Comparison of ENCODE assay signal across 17 cellular contexts in the genomic region with DNA sequence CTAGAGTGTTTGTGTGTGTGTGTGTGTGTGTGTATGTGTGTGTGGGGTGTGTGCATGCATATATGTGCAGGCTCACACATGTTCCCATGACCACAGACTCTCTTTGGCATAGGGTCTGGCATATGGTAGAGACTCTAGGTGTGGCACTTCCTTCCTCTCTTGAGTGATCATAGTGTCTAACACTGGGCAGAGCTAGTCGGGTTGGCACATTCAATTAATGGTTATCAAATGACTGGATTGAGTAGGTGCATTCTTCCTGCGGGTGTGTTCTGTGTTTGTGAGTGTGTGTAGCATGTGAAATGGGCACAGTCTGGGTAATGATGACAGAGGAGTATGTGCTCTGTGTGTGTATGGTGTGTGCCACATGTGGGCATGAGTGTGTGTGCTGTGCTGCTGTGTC.
A peak's percentile ranks its signal among the peaks of the same experiment; 100 is the strongest.
DNase-seq lines count a peak whose midpoint lies in the region; ATAC-seq and TF ChIP-seq lines count a peak whose summit lies in the region.
"Had no signal": no experiment of that assay in that cellular context is flagged by ENCODE, and none has a peak within 500 bp of the region (broad histone marks: within the 10 kb centered on the region; RNA-seq: fewer than 3 reads in every experiment).

No MANE protein-coding gene starts in this region.

- ATAC-seq in left colon (peak; percentile 22), body of pancreas (no peak), HG03196 (IDR thresholded peaks at IDR 0.05; ENCODE audit: unreplicated experiment) (no peak)

- H3K36me3 ChIP-seq in stomach (no peaks in the 10 kb centered on the region), body of pancreas (replicated peaks in 1 of 2; ENCODE audit: insufficient read depth in 1 of 2, low read depth in 2 of 2) (no peaks in the 10 kb centered on the region)

- DNase-seq in NCI-H69 (lab: John Stamatoyannopoulos, UW) (peak; percentile 9), ecto neural progenitor cell (ENCODE audit: low spot score) (peak; percentile 9), left colon (no peak), stomach (peak; percentile 0), body of pancreas (no peak), NCI-H146 (lab: John Stamatoyannopoulos, UW) (no peak)
- DNase-seq: DMS 273 treated with DMSO at 0.1 percent for 48 hours, GF-D8, GM23248, HCEC 1CT, NCI-H187 treated with DMSO at 0.1 percent for 48 hours, NCI-H2171 treated with DMSO at 0.1 percent for 48 hours, NCI-H446 treated with DMSO at 0.1 percent for 48 hours, NCI-H748 treated with DMSO at 0.1 percent for 48 hours had no signal

- TF ChIP-seq CTCF in stomach (IDR thresholded peaks at IDR 0.05) (no peak), body of pancreas (IDR thresholded peaks at IDR 0.05) (no peak)

- H3K4me1 ChIP-seq in stomach (peaks cover 0 to 6% (median 0%) of the 10 kb centered on the region in 4 donors), body of pancreas (no peaks in the 10 kb centered on the region)

- H3K27me3 ChIP-seq in stomach, result peaks cover 0 to 3% (median 0%) of the 10 kb centered on the region in 3 donors
- no peaks in the 10 kb centered on the region for H3K27me3 ChIP-seq in body of pancreas

- no peak for TF ChIP-seq EP300 in stomach (IDR thresholded peaks at IDR 0.05)

- H3K4me3 ChIP-seq in stomach, result no peak overlapping the region
- H3K4me3 ChIP-seq in body of pancreas, result no peak overlapping the region
- H3K4me3 ChIP-seq: GM23248 had no signal

- TF ChIP-seq POLR2A in stomach (IDR thresholded peaks at IDR 0.05), result no peak
- no peak for TF ChIP-seq POLR2A in body of pancreas (IDR thresholded peaks at IDR 0.05)

- 41 to 66% (median 51%) methylated on average over 2 of the region's 2 CpGs for WGBS in stomach, 5 donors
- WGBS in body of pancreas, 2 donors, result 63% methylated on average over 2 of the region's 2 CpGs; no CpG with 5 or more reads in 1 of the 2 donors

- H3K9me3 ChIP-seq in stomach (no peaks in the 10 kb centered on the region), body of pancreas (no peaks in the 10 kb centered on the region)

- H3K27ac ChIP-seq in stomach (no peak overlapping the region), body of pancreas (no peak overlapping the region)
- H3K27ac ChIP-seq: C4-2B, GM23248, HL-60 had no signal

- intact Hi-C loops in left colon (cut with DNase I, micrococcal nuclease) (no loop called here), stomach (cut with DNase I; ENCODE audit: low total_unique reads) (no loop called here), body of pancreas (cut with DNase I) (no loop called here)

Comparison
In these comparisons a context has a peak if more than half of its experiments do, and no peak if none do; other contexts are left out.
1. DNase-seq: peak in NCI-H69 (single experiment), ecto neural progenitor cell (single experiment) and stomach (single experiment); none in left colon (0 of 2), body of pancreas (0 of 4) and NCI-H146 (single experiment).